8 cellular contexts compared by ENCODE assay signal in the genomic region with DNA sequence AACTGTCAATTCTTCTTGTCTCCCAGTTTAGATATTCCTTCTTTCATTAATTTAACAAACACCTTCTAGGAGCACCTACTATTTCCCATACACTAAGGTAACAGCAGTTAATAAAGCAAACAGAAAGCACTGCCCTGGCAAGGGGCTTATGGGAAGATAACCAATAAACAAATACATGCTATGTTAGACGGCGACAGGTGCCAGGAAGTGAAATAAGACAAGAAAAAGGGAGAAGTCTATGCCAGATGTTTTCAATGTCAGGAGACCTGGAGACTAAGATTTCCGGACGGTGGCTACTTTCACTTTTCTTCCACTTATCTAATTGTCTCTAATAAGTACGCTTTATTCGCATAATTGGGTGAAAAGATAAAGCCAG. TPM values are rescaled to one million over a fixed set of nuclear protein-coding genes. Genes with fewer than 3 reads are reported as not detected.
DNase-seq lines count a peak whose midpoint lies in the region; ATAC-seq and TF ChIP-seq lines count a peak whose summit lies in the region.

No MANE protein-coding gene starts in this region.

- no peak for TF ChIP-seq CTCF in GM12875 (IDR thresholded peaks at IDR 0.05; ENCODE audit: borderline replicate concordance, insufficient read depth, low read depth, low read length)

- peaks cover 18% of the 10 kb centered on the region for H3K9me3 Mint-ChIP-seq in activated naive CD8-positive, alpha-beta T cell treated with anti-CD3 and anti-CD28 coated beads, Interleukin-2, amount 50 U/mL, for 24 hours
- peaks cover 0 to 2% (median 0%) of the 10 kb centered on the region in 6 donors for H3K9me3 Mint-ChIP-seq in immature natural killer cell
- peaks cover 4% of the 10 kb centered on the region for H3K9me3 Mint-ChIP-seq in stimulated activated memory B cell treated with anti-CD40 and anti-IgM and Interleukin-4, amounts not matched to agents 10 μg/mL and 1 μg/mL and 100 μg/mL, for 72 hours

- peaks cover 36% of the 10 kb centered on the region for H3K4me1 Mint-ChIP-seq in activated naive CD8-positive, alpha-beta T cell treated with anti-CD3 and anti-CD28 coated beads, Interleukin-2, amount 50 U/mL, for 24 hours
- H3K4me1 Mint-ChIP-seq in immature natural killer cell, result peaks cover 34 to 52% of the 10 kb centered on the region in 2 donors
- peaks cover 40% of the 10 kb centered on the region for H3K4me1 Mint-ChIP-seq in stimulated activated memory B cell treated with anti-CD40 and anti-IgM and Interleukin-4, amounts not matched to agents 10 μg/mL and 1 μg/mL and 100 μg/mL, for 72 hours

- no peaks in the 10 kb centered on the region for H3K27me3 Mint-ChIP-seq in activated naive CD8-positive, alpha-beta T cell treated with anti-CD3 and anti-CD28 coated beads, Interleukin-2, amount 50 U/mL, for 24 hours
- peaks cover 2 to 11% (median 8%) of the 10 kb centered on the region in 3 donors for H3K27me3 Mint-ChIP-seq in immature natural killer cell (ENCODE audit: low read depth in 3 of 3)
- H3K27me3 Mint-ChIP-seq in stimulated activated memory B cell treated with anti-CD40 and anti-IgM and Interleukin-4, amounts not matched to agents 10 μg/mL and 1 μg/mL and 100 μg/mL, for 72 hours, result no peaks in the 10 kb centered on the region

- ATAC-seq in GM21619 (IDR thresholded peaks at IDR 0.05; ENCODE audit: unreplicated experiment), result peak; percentile 41
- ATAC-seq in activated naive CD8-positive, alpha-beta T cell treated with anti-CD3 and anti-CD28 coated beads, Interleukin-2, amount 50 U/mL, for 24 hours, result no peak
- peak; percentile 50 for ATAC-seq in stimulated activated memory B cell treated with anti-CD40 and anti-IgM and Interleukin-4, amounts not matched to agents 10 μg/mL and 1 μg/mL and 100 μg/mL, for 72 hours

- H3K27ac Mint-ChIP-seq in activated naive CD8-positive, alpha-beta T cell treated with anti-CD3 and anti-CD28 coated beads, Interleukin-2, amount 50 U/mL, for 24 hours, result peak overlapping the region; percentile 91
- peak overlapping the region; percentile 90 to 99 (median 96) for H3K27ac Mint-ChIP-seq in immature natural killer cell
- peak overlapping the region; percentile 97 for H3K27ac Mint-ChIP-seq in stimulated activated memory B cell treated with anti-CD40 and anti-IgM and Interleukin-4, amounts not matched to agents 10 μg/mL and 1 μg/mL and 100 μg/mL, for 72 hours

- peak overlapping the region; percentile 88 for H3K4me3 Mint-ChIP-seq in activated naive CD8-positive, alpha-beta T cell treated with anti-CD3 and anti-CD28 coated beads, Interleukin-2, amount 50 U/mL, for 24 hours
- H3K4me3 Mint-ChIP-seq in immature natural killer cell, result peak overlapping the region; percentile 96 to 99 (median 97)
- peak overlapping the region; percentile 84 for H3K4me3 Mint-ChIP-seq in stimulated activated memory B cell treated with anti-CD40 and anti-IgM and Interleukin-4, amounts not matched to agents 10 μg/mL and 1 μg/mL and 100 μg/mL, for 72 hours

- H3K36me3 Mint-ChIP-seq in activated naive CD8-positive, alpha-beta T cell treated with anti-CD3 and anti-CD28 coated beads, Interleukin-2, amount 50 U/mL, for 24 hours (ENCODE audit: low read depth), result peaks cover 22% of the 10 kb centered on the region
- no peaks in the 10 kb centered on the region for H3K36me3 Mint-ChIP-seq in immature natural killer cell
- peaks cover 22% of the 10 kb centered on the region for H3K36me3 Mint-ChIP-seq in stimulated activated memory B cell treated with anti-CD40 and anti-IgM and Interleukin-4, amounts not matched to agents 10 μg/mL and 1 μg/mL and 100 μg/mL, for 72 hours

- H3K4me3 ChIP-seq in GM12875 (ENCODE audit: low read depth, low read length), result peak overlapping the region; percentile 74

- DNase-seq in LHCN-M2 (ENCODE audit: low read depth), result peak; percentile 83
- no peak for DNase-seq in activated naive CD8-positive, alpha-beta T cell treated with anti-CD3 and anti-CD28 coated beads, Interleukin-2, amount 50 U/mL, for 24 hours
- DNase-seq in immature natural killer cell, result no peak
- DNase-seq in mucosa of gallbladder (ENCODE audit: low spot score), result no peak
- no peak for DNase-seq in NCI-H1417 treated with DMSO at 0.1 percent for 48 hours (lab: John Stamatoyannopoulos, UW)

RNA-seq across cellular contexts. Expression of gene ZNF445, which starts 32.5 kb away (rescaled TPM):
- total RNA-seq in LHCN-M2 (2014; rRNA removed) (4.9 and 6.3 TPM in 2 replicates), mucosa of gallbladder (28.0 TPM)
- 3.6 TPM for polyA plus RNA-seq in LHCN-M2 (2012)
- polyA plus RNA-seq in immature natural killer cell, result 1 to 10 TPM in 2 of 3 donors, under 1 TPM in 1; 0.11 to 4.0 (median 2.0) TPM

RNA-seq across cellular contexts. Expression of gene ZKSCAN7, which starts 45.0 kb away (rescaled TPM):
- total RNA-seq in LHCN-M2 (2014; rRNA removed) (5.3 and 7.4 TPM in 2 replicates), mucosa of gallbladder (6.4 TPM)
- 2.2 TPM for polyA plus RNA-seq in LHCN-M2 (2012)
- 1 to 10 TPM in 2 of 3 donors, under 1 TPM in 1; 0.88 to 4.5 (median 4.2) TPM for polyA plus RNA-seq in immature natural killer cell
